34 cellular contexts compared by ENCODE assay signal in genomic region chr10:106655165-106655564, GRCh38.
"Had no signal": no experiment of that assay in that cellular context is flagged by ENCODE, and none has a peak within 500 bp of the region (broad histone marks: within the 10 kb centered on the region; RNA-seq: fewer than 3 reads in every experiment).

No MANE protein-coding gene starts in this region.

- H3K4me3 ChIP-seq: ascending aorta, cardiac muscle cell had no signal

- H3K9me3 Mint-ChIP-seq: activated B cell treated with CpG ODN at 0.5 μM for 24 hours; activated CD4-positive, alpha-beta memory T cell treated with anti-CD3 and anti-CD28 coated beads for 36 hours; activated CD4-positive, alpha-beta T cell treated with anti-CD3 and anti-CD28 coated beads, Interleukin-2, amount 10 ng/mL, durations not matched to agents 24 days and 14 days; activated naive CD4-positive, alpha-beta T cell treated with anti-CD3 and anti-CD28 coated beads, Interleukin-2, amount 10 ng/mL, durations not matched to agents 7 days and 5 days; activated naive CD4-positive, alpha-beta T cell treated with anti-CD3 and anti-CD28 coated beads, Interleukin-2, amount 50 U/mL, for 24 hours; activated naive CD8-positive, alpha-beta T cell treated with anti-CD3 and anti-CD28 coated beads, Interleukin-2, amount 10 ng/mL, durations not matched to agents 7 days and 5 days; activated naive CD8-positive, alpha-beta T cell treated with anti-CD3 and anti-CD28 coated beads, Interleukin-2, amount 50 U/mL, for 24 hours; activated T-helper 2 cell treated with anti-CD3 and anti-CD28 coated beads, Interferon-gamma antibody, Interleukin-2, Interleukin-4, amounts not matched to agents 10 μg/mL and 5 μg/mL and 100 μg/mL, durations not matched to agents 14 hours and 24 hours and 36 hours; brain; T-helper 2 cell treated with Interferon-gamma antibody and Interleukin-4, amounts not matched to agents 5 μg/mL and 100 μg/mL, for 36 hours had no signal

- H3K27me3 ChIP-seq: ascending aorta, cardiac muscle cell had no signal

- H3K27ac ChIP-seq: ascending aorta, cardiac muscle cell, VCaP had no signal

- H3K4me1 Mint-ChIP-seq: activated B cell treated with CpG ODN at 0.5 μM for 24 hours; activated CD4-positive, alpha-beta T cell treated with anti-CD3 and anti-CD28 coated beads, Interleukin-2, amount 10 ng/mL, durations not matched to agents 24 days and 14 days; activated naive CD4-positive, alpha-beta T cell treated with anti-CD3 and anti-CD28 coated beads, Interleukin-2, amount 10 ng/mL, durations not matched to agents 7 days and 5 days; activated naive CD4-positive, alpha-beta T cell treated with anti-CD3 and anti-CD28 coated beads, Interleukin-2, amount 50 U/mL, for 24 hours; activated naive CD8-positive, alpha-beta T cell treated with anti-CD3 and anti-CD28 coated beads, Interleukin-2, amount 10 ng/mL, durations not matched to agents 7 days and 5 days; activated naive CD8-positive, alpha-beta T cell treated with anti-CD3 and anti-CD28 coated beads, Interleukin-2, amount 50 U/mL, for 24 hours; central memory CD8-positive, alpha-beta T cell had no signal

- H3K36me3 ChIP-seq: ascending aorta had no signal

- H3K27ac Mint-ChIP-seq: activated B cell treated with CpG ODN at 0.5 μM for 24 hours; activated CD4-positive, alpha-beta memory T cell treated with anti-CD3 and anti-CD28 coated beads for 36 hours; activated CD4-positive, alpha-beta T cell treated with anti-CD3 and anti-CD28 coated beads, Interleukin-2, amount 10 ng/mL, durations not matched to agents 24 days and 14 days; activated CD8-positive, alpha-beta T cell treated with anti-CD3 and anti-CD28 coated beads for 36 hours; activated naive CD4-positive, alpha-beta T cell treated with anti-CD3 and anti-CD28 coated beads, Interleukin-2, amount 10 ng/mL, durations not matched to agents 7 days and 5 days; activated naive CD4-positive, alpha-beta T cell treated with anti-CD3 and anti-CD28 coated beads, Interleukin-2, amount 50 U/mL, for 24 hours; activated naive CD8-positive, alpha-beta T cell; activated naive CD8-positive, alpha-beta T cell treated with anti-CD3 and anti-CD28 coated beads, Interleukin-2, amount 10 ng/mL, durations not matched to agents 7 days and 5 days; activated naive CD8-positive, alpha-beta T cell treated with anti-CD3 and anti-CD28 coated beads, Interleukin-2, amount 50 U/mL, for 24 hours; activated T-cell treated with anti-CD3 and anti-CD28 coated beads, Interleukin-2, amount 50 U/mL, for 24 hours; activated T-helper 2 cell treated with anti-CD3 and anti-CD28 coated beads, Interferon-gamma antibody, Interleukin-2, Interleukin-4, amounts not matched to agents 10 μg/mL and 5 μg/mL and 100 μg/mL, durations not matched to agents 14 hours and 24 hours and 36 hours; brain; T-helper 2 cell treated with Interferon-gamma antibody and Interleukin-4, amounts not matched to agents 5 μg/mL and 100 μg/mL, for 36 hours had no signal

- H3K4me1 ChIP-seq: ascending aorta had no signal

- H3K4me3 Mint-ChIP-seq: activated B cell treated with CpG ODN at 0.5 μM for 24 hours; activated CD4-positive, alpha-beta memory T cell treated with anti-CD3 and anti-CD28 coated beads for 36 hours; activated CD4-positive, alpha-beta T cell treated with anti-CD3 and anti-CD28 coated beads, Interleukin-2, amount 10 ng/mL, durations not matched to agents 24 days and 14 days; activated CD8-positive, alpha-beta T cell treated with anti-CD3 and anti-CD28 coated beads for 36 hours; activated naive CD4-positive, alpha-beta T cell treated with anti-CD3 and anti-CD28 coated beads, Interleukin-2, amount 10 ng/mL, durations not matched to agents 7 days and 5 days; activated naive CD4-positive, alpha-beta T cell treated with anti-CD3 and anti-CD28 coated beads, Interleukin-2, amount 50 U/mL, for 24 hours; activated naive CD8-positive, alpha-beta T cell; activated naive CD8-positive, alpha-beta T cell treated with anti-CD3 and anti-CD28 coated beads, Interleukin-2, amount 10 ng/mL, durations not matched to agents 7 days and 5 days; activated naive CD8-positive, alpha-beta T cell treated with anti-CD3 and anti-CD28 coated beads, Interleukin-2, amount 50 U/mL, for 24 hours; activated T-cell treated with anti-CD3 and anti-CD28 coated beads, Interleukin-2, amount 50 U/mL, for 24 hours; brain; central memory CD8-positive, alpha-beta T cell; T-helper 2 cell treated with Interferon-gamma antibody and Interleukin-4, amounts not matched to agents 5 μg/mL and 100 μg/mL, for 36 hours had no signal

- H3K9me3 ChIP-seq: ascending aorta had no signal

- DNase-seq: activated B cell treated with CpG ODN at 0.5 μM for 24 hours; activated CD4-positive, alpha-beta memory T cell treated with anti-CD3 and anti-CD28 coated beads for 36 hours; activated CD4-positive, alpha-beta T cell treated with anti-CD3 and anti-CD28 coated beads for 4 hours; activated CD4-positive, alpha-beta T cell treated with anti-CD3 and anti-CD28 coated beads, Interleukin-2, amount 10 ng/mL, durations not matched to agents 24 days and 14 days; activated CD4-positive, alpha-beta T cell treated with anti-CD3 and anti-CD28 coated beads, Interleukin-2, amount 50 U/mL, for 1 hour; activated CD4-positive, alpha-beta T cell treated with anti-CD3 and anti-CD28 coated beads, Interleukin-2, amount 50 U/mL, for 4 hours; activated CD4-positive, CD25-positive, alpha-beta regulatory T cell treated with anti-CD3 and anti-CD28 coated beads, Interleukin-2, amount 50 U/mL, for 72 hours; activated CD8-positive, alpha-beta memory T cell treated with anti-CD3 and anti-CD28 coated beads, Interleukin-2, amount 50 U/mL, for 48 hours; activated CD8-positive, alpha-beta T cell treated with anti-CD3 and anti-CD28 coated beads for 36 hours; activated effector memory CD4-positive, alpha-beta T cell treated with Interleukin-2 at 50 U/mL for 16 hours; activated gamma-delta T cell; activated naive CD4-positive, alpha-beta T cell treated with anti-CD3 and anti-CD28 coated beads, Interleukin-2, amount 10 ng/mL, durations not matched to agents 7 days and 5 days; activated naive CD4-positive, alpha-beta T cell treated with Interleukin-2 at 50 U/mL for 16 hours; activated naive CD8-positive, alpha-beta T cell treated with anti-CD3 and anti-CD28 coated beads, Interleukin-2, amount 10 ng/mL, durations not matched to agents 7 days and 5 days; activated naive CD8-positive, alpha-beta T cell treated with anti-CD3 and anti-CD28 coated beads, Interleukin-2, amount 50 U/mL, for 24 hours; activated T-cell treated with anti-CD3 and anti-CD28 coated beads, Interleukin-2, amount 50 U/mL, for 24 hours; activated T-cell treated with anti-CD3 and anti-CD28 coated beads, Interleukin-2, amount 50 U/mL, for 48 hours; amygdala; anterior cingulate cortex; caudate nucleus; cerebellar nuclear complex; T-helper 2 cell; T-helper 9 cell had no signal

- H3K36me3 Mint-ChIP-seq: activated CD4-positive, alpha-beta memory T cell treated with anti-CD3 and anti-CD28 coated beads for 36 hours; activated naive CD4-positive, alpha-beta T cell treated with anti-CD3 and anti-CD28 coated beads, Interleukin-2, amount 10 ng/mL, durations not matched to agents 7 days and 5 days; activated naive CD4-positive, alpha-beta T cell treated with anti-CD3 and anti-CD28 coated beads, Interleukin-2, amount 50 U/mL, for 24 hours; activated naive CD8-positive, alpha-beta T cell; activated naive CD8-positive, alpha-beta T cell treated with anti-CD3 and anti-CD28 coated beads, Interleukin-2, amount 10 ng/mL, durations not matched to agents 7 days and 5 days; brain had no signal

- ATAC-seq: activated CD8-positive, alpha-beta T cell treated with anti-CD3 and anti-CD28 coated beads for 36 hours; activated naive CD8-positive, alpha-beta T cell treated with anti-CD3 and anti-CD28 coated beads, Interleukin-2, amount 50 U/mL, for 24 hours had no signal

- H3K27me3 Mint-ChIP-seq: activated B cell treated with CpG ODN at 0.5 μM for 24 hours; activated CD4-positive, alpha-beta memory T cell treated with anti-CD3 and anti-CD28 coated beads for 36 hours; activated CD4-positive, alpha-beta T cell treated with anti-CD3 and anti-CD28 coated beads, Interleukin-2, amount 10 ng/mL, durations not matched to agents 24 days and 14 days; activated CD8-positive, alpha-beta T cell treated with anti-CD3 and anti-CD28 coated beads for 36 hours; activated naive CD4-positive, alpha-beta T cell treated with anti-CD3 and anti-CD28 coated beads, Interleukin-2, amount 10 ng/mL, durations not matched to agents 7 days and 5 days; activated naive CD4-positive, alpha-beta T cell treated with anti-CD3 and anti-CD28 coated beads, Interleukin-2, amount 50 U/mL, for 24 hours; activated naive CD8-positive, alpha-beta T cell; activated naive CD8-positive, alpha-beta T cell treated with anti-CD3 and anti-CD28 coated beads, Interleukin-2, amount 10 ng/mL, durations not matched to agents 7 days and 5 days; activated T-cell treated with anti-CD3 and anti-CD28 coated beads, Interleukin-2, amount 50 U/mL, for 24 hours; brain; central memory CD8-positive, alpha-beta T cell had no signal

- FAIRE-seq: bronchial epithelial cell, TTC549 had no signal
